8 cellular contexts compared by ENCODE assay signal in the genomic region with DNA sequence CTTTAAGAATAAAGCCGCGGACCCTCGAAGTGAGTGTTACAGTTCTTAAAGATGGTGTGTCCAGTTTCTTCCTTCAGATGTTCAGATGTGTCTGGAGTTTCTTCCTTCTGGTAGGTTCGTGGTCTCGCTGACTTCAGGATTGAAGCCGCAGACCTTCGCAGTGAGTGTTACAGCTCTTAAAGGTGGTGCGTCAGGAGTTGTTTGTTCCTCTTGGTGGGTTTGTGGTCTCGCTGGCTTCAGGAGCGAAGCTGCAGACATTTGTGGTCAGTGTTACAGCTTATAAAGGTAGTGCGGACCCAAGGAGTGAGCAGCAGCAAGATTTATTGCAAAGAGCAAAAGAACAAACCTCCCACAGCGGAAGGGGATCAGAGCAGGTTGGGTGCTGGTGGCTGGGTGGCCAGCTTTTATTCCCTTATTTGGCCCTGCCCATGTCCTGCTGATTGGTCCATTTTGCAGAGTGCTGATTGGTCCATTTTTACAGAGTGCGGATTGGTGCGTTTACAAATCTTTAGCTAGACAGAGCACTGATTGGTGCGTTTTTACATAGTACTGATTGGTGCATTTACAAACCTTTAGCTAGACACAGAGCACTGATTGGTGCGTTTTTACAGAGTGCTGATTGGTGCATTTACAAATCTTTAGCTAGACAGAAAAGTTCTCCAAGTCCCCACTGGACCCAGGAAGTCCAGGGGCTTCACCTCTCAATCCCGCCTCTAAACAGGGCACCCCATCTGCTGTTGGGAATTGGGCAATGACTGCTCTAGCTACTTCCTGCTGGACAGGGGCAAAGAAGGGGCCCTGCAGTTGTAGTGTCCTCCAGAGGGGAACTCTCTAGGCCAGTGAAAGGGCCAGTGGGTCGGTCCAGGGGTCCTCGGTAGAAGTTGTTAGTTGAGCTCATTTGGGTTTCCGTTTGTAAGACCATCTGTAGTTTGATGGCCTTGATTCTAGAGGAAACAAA. TPM values are rescaled to one million over a fixed set of nuclear protein-coding genes. Genes with fewer than 3 reads are reported as not detected.
DNase-seq lines count a peak whose midpoint lies in the region; ATAC-seq and TF ChIP-seq lines count a peak whose summit lies in the region.
"Not testable (repeated sequence)": the region's sequence is repeated elsewhere in the genome, so short reads cannot be mapped to it uniquely, and the experiment has no call there.

No MANE protein-coding gene starts in this region.

- CTCF ChIA-PET in Calu3 (lab: Charles Lee) (interaction anchor here (0.6 to 0.9 kb wide), 2 partner anchors 14 to 18 kb away, joined by 3 to 4 read pairs; a partner anchor contains a TSS), SK-N-SH (lab: Yijun Ruan, JAX) (interaction anchor here (0.7 kb wide), 1 partner anchor 24 kb away, joined by 3 read pairs; no protein-coding TSS in a partner anchor)

- H4K20me1 ChIP-seq in Karpas-422 (ENCODE audit: insufficient read depth, low read depth, low read length): not testable (repeated sequence)
- H4K20me1 ChIP-seq in SK-N-SH (ENCODE audit: insufficient read depth): peaks cover 24% of the 10 kb centered on the region; the same call in 1 of the 2 replicates

- H3K79me2 ChIP-seq in Karpas-422 (ENCODE audit: low read length) (peaks cover 58% of the 10 kb centered on the region), SK-N-SH (ENCODE audit: insufficient read depth) (peaks cover 64% of the 10 kb centered on the region)

- peak overlapping the region; percentile 90 for H3K27ac Mint-ChIP-seq in Calu3 (ENCODE audit: unreplicated experiment)

- not testable (repeated sequence) for ATAC-seq in right lobe of liver; upper lobe of left lung (ENCODE audit: low FRiP score in 2 of 2)

- POLR2A ChIA-PET in SK-N-SH (lab: Yijun Ruan, JAX): interaction anchor here (0.6 kb wide), 1 partner anchor 18 kb away, joined by 3 read pairs; a partner anchor contains a TSS

- H3K36me3 Mint-ChIP-seq in Calu3 (ENCODE audit: insufficient read depth, unreplicated experiment): peaks cover 45% of the 10 kb centered on the region

- not testable (repeated sequence) for DNase-seq in Calu3, SK-N-SH, right lobe of liver, upper lobe of left lung
- DNase-seq in Karpas-422: peak; percentile 62
- DNase-seq in activated T-cell treated with anti-CD3 and anti-CD28 coated beads, Interleukin-2, amount 50 U/mL, for 48 hours: peak; percentile 62 to 72

- TSS peak; percentile 24 for BruUV-seq in Calu3 (replicated peaks; lab: Mats Ljungman, UMichigan)

- H3K4me3 ChIP-seq in Karpas-422 (ENCODE audit: low read length): peak overlapping the region; percentile 70
- peak overlapping the region; percentile 80 to 84 for H3K4me3 ChIP-seq in SK-N-SH (ENCODE audit: low read depth in 2 of 2, low read length in 1 of 2)
- peak overlapping the region; percentile 88 to 89 for H3K4me3 ChIP-seq in duodenal mucosa (ENCODE audit: low read depth in 1 of 2, low read length in 2 of 2)
- peak overlapping the region; percentile 67 to 70 (median 68) for H3K4me3 ChIP-seq in right lobe of liver
- peak overlapping the region; percentile 87 for H3K4me3 ChIP-seq in skeletal muscle satellite cell (ENCODE audit: low read length)
- H3K4me3 ChIP-seq in upper lobe of left lung: peak overlapping the region; percentile 63 to 93 (median 77)

- peaks cover 32% of the 10 kb centered on the region for H3K4me1 ChIP-seq in Karpas-422 (ENCODE audit: low read length)
- peaks cover 0 to 16% of the 10 kb centered on the region in 2 experiments; a peak in 3 of 4 replicates for H3K4me1 ChIP-seq in SK-N-SH (ENCODE audit: control insufficient read depth in 1 of 2, insufficient read depth in 2 of 2, low read depth in 1 of 2, low read length in 1 of 2)
- peaks cover 18 to 33% of the 10 kb centered on the region in 2 donors for H3K4me1 ChIP-seq in duodenal mucosa (ENCODE audit: control insufficient read depth in 1 of 2, insufficient read depth in 2 of 2, low read length in 2 of 2)
- peaks cover 0 to 58% (median 19%) of the 10 kb centered on the region in 4 donors for H3K4me1 ChIP-seq in right lobe of liver
- H3K4me1 ChIP-seq in skeletal muscle satellite cell (ENCODE audit: control insufficient read depth, insufficient read depth, low read length): peaks cover 32% of the 10 kb centered on the region
- peaks cover 53 to 74% (median 61%) of the 10 kb centered on the region in 4 donors for H3K4me1 ChIP-seq in upper lobe of left lung

- intact Hi-C loops in Calu3 (cut with micrococcal nuclease; ENCODE audit: unreplicated experiment); right lobe of liver (cut with DNase I): not testable (repeated sequence)

- H3K27me3 Mint-ChIP-seq in Calu3 (ENCODE audit: unreplicated experiment): not testable (repeated sequence)

- not testable (repeated sequence) for H2AFZ ChIP-seq in Karpas-422 (ENCODE audit: low read length); SK-N-SH (ENCODE audit: low read depth)

- not testable (repeated sequence) for H3K9me2 ChIP-seq in Karpas-422 (replicated peaks; ENCODE audit: insufficient read depth, low read length); SK-N-SH

- peak overlapping the region; percentile 82 for H3K4me3 Mint-ChIP-seq in Calu3 (ENCODE audit: low read depth, unreplicated experiment)

- not testable (repeated sequence) for H3K9me3 Mint-ChIP-seq in Calu3 (ENCODE audit: low read depth, unreplicated experiment)

- not testable (repeated sequence) for TF ChIP-seq RAD21 in SK-N-SH (IDR thresholded peaks at IDR 0.05; ENCODE audit: low read length)

- not testable (repeated sequence) for H3K27ac ChIP-seq in Karpas-422 (ENCODE audit: low read length); SK-N-SH (ENCODE audit: low read depth in 2 of 2, low read length in 1 of 2); duodenal mucosa (ENCODE audit: low read depth, low read length)
- peak overlapping the region in 1 of 3 donors; percentile 18 for H3K27ac ChIP-seq in right lobe of liver
- H3K27ac ChIP-seq in upper lobe of left lung: peak overlapping the region; percentile 48 to 91 (median 85)

- WGBS in SK-N-SH (ENCODE audit: low lambda C conversion rate): 96% methylated on average over 20 of the region's 20 CpGs
- 67% methylated on average over 9 of the region's 20 CpGs for WGBS in right lobe of liver (ENCODE audit: insufficient coverage, low coverage, low lambda C conversion rate, missing lambda C conversion rate)
- WGBS in upper lobe of left lung, 2 donors: 65 to 78% methylated on average over 20 of the region's 20 CpGs

- H3K9ac ChIP-seq in Karpas-422 (ENCODE audit: low read length) (peak overlapping the region; percentile 94; the same call in 1 of the 2 replicates), SK-N-SH (peak overlapping the region; percentile 92; the same call in 1 of the 2 replicates), duodenal mucosa (ENCODE audit: low read depth in 1 of 2, low read length in 2 of 2) (peak overlapping the region; percentile 87 to 92), skeletal muscle satellite cell (ENCODE audit: low read depth, low read length) (peak overlapping the region; percentile 94)

- not testable (repeated sequence) for TF ChIP-seq POLR2A in right lobe of liver (IDR thresholded peaks at IDR 0.05); upper lobe of left lung (IDR thresholded peaks at IDR 0.05)

- not testable (repeated sequence) for H3K9me3 ChIP-seq in Karpas-422 (ENCODE audit: low read length); SK-N-SH; duodenal mucosa (ENCODE audit: control insufficient read depth in 1 of 2, low read length in 2 of 2); right lobe of liver; skeletal muscle satellite cell (replicated peaks; ENCODE audit: low read length); upper lobe of left lung

- not testable (repeated sequence) for TF ChIP-seq EP300 in SK-N-SH (IDR thresholded peaks at IDR 0.05; ENCODE audit: borderline replicate concordance in 1 of 2, low read depth in 1 of 2, low read length in 1 of 2); upper lobe of left lung (IDR thresholded peaks at IDR 0.05)

- peak overlapping the region; percentile 70 for H3K4me2 ChIP-seq in Karpas-422 (ENCODE audit: low read depth, low read length, poor library complexity, severe bottlenecking)
- peak overlapping the region; percentile 96 for H3K4me2 ChIP-seq in SK-N-SH
- peak overlapping the region; percentile 87 for H3K4me2 ChIP-seq in skeletal muscle satellite cell (ENCODE audit: low read length)

- not testable (repeated sequence) for H3K27me3 ChIP-seq in Karpas-422 (ENCODE audit: low read length); SK-N-SH (ENCODE audit: insufficient read depth); duodenal mucosa (ENCODE audit: control insufficient read depth in 1 of 2, insufficient read depth in 2 of 2, low read length in 2 of 2); right lobe of liver; skeletal muscle satellite cell (ENCODE audit: control insufficient read depth, insufficient read depth, low read length); upper lobe of left lung

- peaks cover 60% of the 10 kb centered on the region for H3K4me1 Mint-ChIP-seq in Calu3 (ENCODE audit: low read depth, unreplicated experiment)

- not testable (repeated sequence) for H3F3A ChIP-seq in SK-N-SH (replicated peaks; ENCODE audit: insufficient read depth)

- not testable (repeated sequence) for TF ChIP-seq CTCF in Calu3 (IDR thresholded peaks at IDR 0.05; ENCODE audit: unreplicated experiment); SK-N-SH (IDR thresholded peaks at IDR 0.05); right lobe of liver (IDR thresholded peaks at IDR 0.05); upper lobe of left lung (IDR thresholded peaks at IDR 0.05)

- H3K36me3 ChIP-seq in Karpas-422 (ENCODE audit: insufficient read depth, low read length): peaks cover 17% of the 10 kb centered on the region
- H3K36me3 ChIP-seq in SK-N-SH (replicated peaks in 1 of 2; ENCODE audit: control insufficient read depth in 1 of 2, insufficient read depth in 2 of 2, low read length in 1 of 2): peaks cover 14 to 21% of the 10 kb centered on the region in 2 experiments
- H3K36me3 ChIP-seq in duodenal mucosa (ENCODE audit: control insufficient read depth in 1 of 2, insufficient read depth in 2 of 2, low read length in 2 of 2); right lobe of liver; upper lobe of left lung: not testable (repeated sequence)
- peaks cover 14% of the 10 kb centered on the region for H3K36me3 ChIP-seq in skeletal muscle satellite cell (ENCODE audit: insufficient read depth, low read length)

RNA-seq across cellular contexts. Expression of a gene that starts 1.8 kb away (rescaled TPM):
- total RNA-seq in Calu3 (2022): 20.3 and 21.1 TPM in 2 replicates
- total RNA-seq in Karpas-422 (2014; rRNA removed; shearing (Covaris generic); ENCODE audit: low replicate concordance): 17.0 and 19.6 TPM in 2 replicates
- 6.2 and 6.7 TPM in 2 replicates for polyA plus RNA-seq in SK-N-SH (2012; rRNA removed)
- 8.0 and 8.4 TPM in 2 replicates for polyA plus RNA-seq in SK-N-SH (2012; cell fraction: cytosol; rRNA removed)
- polyA plus RNA-seq in SK-N-SH (2012; cell fraction: nucleus; rRNA removed): 3.0 and 3.9 TPM in 2 replicates
- total RNA-seq in right lobe of liver: 10 to 100 TPM in 1 of 6 experiments, 1 to 10 TPM in 5; 4.1 to 11.8 (median 7.2) TPM
- 9.6 and 12.2 TPM in 2 replicates for total RNA-seq in skeletal muscle satellite cell (2012; rRNA removed)
- 10 to 100 TPM in 5 of 6 donors, 1 to 10 TPM in 1; 9.4 to 21.6 (median 15.3) TPM for total RNA-seq in upper lobe of left lung

RNA-seq across cellular contexts. Expression of a gene that starts 17.8 kb away (rescaled TPM):
- total RNA-seq in Calu3 (2022) (0.28 and 0.71 TPM in 2 replicates), right lobe of liver (under 1 TPM in 1 of 6 experiments, not detected in 5; 0.11 TPM), upper lobe of left lung (1 to 10 TPM; 2.2 to 9.4 (median 6.0) TPM)
- total RNA-seq in Karpas-422 (2014; rRNA removed; shearing (Covaris generic); ENCODE audit: low replicate concordance): 0.87 TPM in 1 of 2 replicates, not detected in the other
- polyA plus RNA-seq in SK-N-SH (2012; rRNA removed): 0.18 and 0.21 TPM in 2 replicates
- 0.09 and 0.16 TPM in 2 replicates for polyA plus RNA-seq in SK-N-SH (2012; cell fraction: cytosol; rRNA removed)
- 0.08 and 0.12 TPM in 2 replicates for polyA plus RNA-seq in SK-N-SH (2012; cell fraction: nucleus; rRNA removed)
- 0.22 and 0.25 TPM in 2 replicates for total RNA-seq in skeletal muscle satellite cell (2012; rRNA removed)

RNA-seq across cellular contexts. Expression of a gene that starts 18.4 kb away (rescaled TPM):
- total RNA-seq in Calu3 (2022): 40.8 and 41.2 TPM in 2 replicates
- 35.0 and 48.1 TPM in 2 replicates for total RNA-seq in Karpas-422 (2014; rRNA removed; shearing (Covaris generic); ENCODE audit: low replicate concordance)
- polyA plus RNA-seq in SK-N-SH (2012; rRNA removed): 16.5 and 21.3 TPM in 2 replicates
- 12.8 and 15.4 TPM in 2 replicates for polyA plus RNA-seq in SK-N-SH (2012; cell fraction: cytosol; rRNA removed)
- 34.4 and 45.9 TPM in 2 replicates for polyA plus RNA-seq in SK-N-SH (2012; cell fraction: nucleus; rRNA removed)
- total RNA-seq in right lobe of liver: 10 to 100 TPM in 2 of 6 experiments, 1 to 10 TPM in 4; 7.6 to 12.5 (median 9.0) TPM
- 36.2 and 40.2 TPM in 2 replicates for total RNA-seq in skeletal muscle satellite cell (2012; rRNA removed)
- 10 to 100 TPM; 31.3 to 46.1 (median 35.3) TPM for total RNA-seq in upper lobe of left lung

RNA-seq across cellular contexts. Expression of a gene that starts 26.1 kb away (rescaled TPM):
- total RNA-seq in Calu3 (2022): 0.17 and 0.33 TPM in 2 replicates
- total RNA-seq in Karpas-422 (2014; rRNA removed; shearing (Covaris generic); ENCODE audit: low replicate concordance): not detected in 2 replicates
- polyA plus RNA-seq in SK-N-SH (2012; rRNA removed): 0.05 and 0.08 TPM in 2 replicates
- polyA plus RNA-seq in SK-N-SH (2012; cell fraction: cytosol; rRNA removed): 0.06 and 0.07 TPM in 2 replicates
- polyA plus RNA-seq in SK-N-SH (2012; cell fraction: nucleus; rRNA removed): 0.11 and 0.33 TPM in 2 replicates
- under 1 TPM in 1 of 6 experiments, not detected in 5; 0.17 TPM for total RNA-seq in right lobe of liver
- 0.22 and 0.25 TPM in 2 replicates for total RNA-seq in skeletal muscle satellite cell (2012; rRNA removed)
- total RNA-seq in upper lobe of left lung: 1 to 10 TPM in 1 of 6 donors, under 1 TPM in 3, not detected in 2; 0.15 to 4.0 (median 0.38) TPM
